1 cellular context compared by ENCODE assay signal in genomic region chr1:197907846-197908616, GRCh38.
TF ChIP-seq lines count a peak whose summit lies in the region.

No MANE protein-coding gene starts in this region.

TF ChIP-seq in HCT116, 20 proteins besides CTCF, POLR2A, EP300 and RAD21 (continued from another document):
- no peak for TF ChIP-seq REST (IDR thresholded peaks at IDR 0.05; ENCODE audit: low read depth)
- no peak for TF ChIP-seq JUND (IDR thresholded peaks at IDR 0.05)
- no peak for TF ChIP-seq POLR2AphosphoS5 (IDR thresholded peaks at IDR 0.05; ENCODE audit: low read depth, low read length)
- TF ChIP-seq YY1 (IDR thresholded peaks at IDR 0.05; ENCODE audit: extremely low read depth, insufficient replicate concordance, low read depth, low read length): no peak
- no peak for TF ChIP-seq SRF (IDR thresholded peaks at IDR 0.05; ENCODE audit: low read depth)
- no peak for TF ChIP-seq CEBPB (IDR thresholded peaks at IDR 0.05; ENCODE audit: low read depth)
- TF ChIP-seq SIN3A (IDR thresholded peaks at IDR 0.05; ENCODE audit: low read depth): no peak
- TF ChIP-seq CBX3 (IDR thresholded peaks at IDR 0.05; ENCODE audit: low read depth): no peak
- TF ChIP-seq EZH2 (IDR thresholded peaks at IDR 0.05): no peak
- no peak for TF ChIP-seq EGR1 (IDR thresholded peaks at IDR 0.05; ENCODE audit: low read depth)
- no peak for TF ChIP-seq ATF3 (IDR thresholded peaks at IDR 0.05)
